In genomic region chr7:10106609-10107008, GRCh38 we compare ENCODE assay signal across 24 cellular contexts.
"Had no signal": no experiment of that assay in that cellular context is flagged by ENCODE, and none has a peak within 500 bp of the region (broad histone marks: within the 10 kb centered on the region; RNA-seq: fewer than 3 reads in every experiment).

No MANE protein-coding gene starts in this region.

- H3K27ac ChIP-seq: brain microvascular endothelial cell, cardiac muscle cell, PC-9 had no signal

- H3K27me3 ChIP-seq: brain microvascular endothelial cell, cardiac muscle cell, MG63 had no signal

- FAIRE-seq: astrocyte had no signal

- ATAC-seq: activated CD8-positive, alpha-beta memory T cell treated with anti-CD3 and anti-CD28 coated beads, Interleukin-2, amount 10 ng/mL, durations not matched to agents 7 days and 5 days; activated T-cell treated with anti-CD3 and anti-CD28 coated beads, Interleukin-2, amount 50 U/mL, for 4 hours; T-helper 17 cell had no signal

- H3K9me3 ChIP-seq: MG63 had no signal

- H2AFZ ChIP-seq: PC-9 had no signal

- H3K36me3 ChIP-seq: brain microvascular endothelial cell, cardiac muscle cell, MG63 had no signal

- DNase-seq: activated B cell treated with CpG ODN at 0.5 μM for 24 hours; activated CD4-positive, alpha-beta T cell treated with anti-CD3 and anti-CD28 coated beads for 1 hour; activated CD4-positive, alpha-beta T cell treated with anti-CD3 and anti-CD28 coated beads, Interleukin-2, amount 10 ng/mL, durations not matched to agents 24 days and 14 days; activated CD4-positive, alpha-beta T cell treated with anti-CD3 and anti-CD28 coated beads, Interleukin-2, amount 50 U/mL, for 48 hours; activated CD8-positive, alpha-beta memory T cell treated with anti-CD3 and anti-CD28 coated beads, Interleukin-2, amount 10 ng/mL, durations not matched to agents 7 days and 5 days; activated effector memory CD4-positive, alpha-beta T cell treated with anti-CD3 and anti-CD28 coated beads, Interleukin-2, amount 50 U/mL, for 16 hours; activated naive CD4-positive, alpha-beta T cell treated with anti-CD3 and anti-CD28 coated beads for 36 hours; activated T-cell treated with anti-CD3 and anti-CD28 coated beads, Interleukin-2, amount 50 U/mL, for 4 hours; amygdala; brain microvascular endothelial cell; MG63; MV-4-11; NCI-H1092 treated with DMSO at 0.1 percent for 48 hours; NCI-H1417 treated with DMSO at 0.1 percent for 48 hours; NCI-H1694; NCI-H2029; NCI-H510A treated with DMSO at 0.1 percent for 48 hours; NCI-H69; PC-9; SIG-M5; T-helper 17 cell; T-helper 9 cell had no signal

- H3K4me3 ChIP-seq: cardiac muscle cell, MG63, PC-9 had no signal

- H3K4me2 ChIP-seq: PC-9 had no signal
